ENCODE assay signal across 1 cellular context in the genomic region with DNA sequence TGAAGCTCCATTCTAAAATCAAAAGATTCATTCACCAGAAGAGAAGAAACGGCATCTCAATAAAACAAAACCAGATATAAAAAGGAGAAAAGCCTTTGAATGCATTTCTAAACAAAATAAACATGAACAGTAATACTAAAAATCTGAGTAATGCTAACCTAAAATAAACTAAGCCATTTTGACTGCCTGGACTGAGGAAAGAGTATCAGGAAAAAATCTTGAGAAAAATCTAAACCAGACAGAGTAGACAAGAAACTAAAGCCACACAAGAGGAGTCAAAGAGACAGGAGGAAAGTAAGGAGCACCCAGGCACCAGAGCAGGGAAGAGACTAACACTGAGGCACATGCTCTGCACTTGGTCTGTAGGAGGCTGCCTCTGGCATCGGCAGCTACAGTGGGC.
TF ChIP-seq lines count a peak whose summit lies in the region.

No MANE protein-coding gene starts in this region.

TF ChIP-seq in WTC11, 78 proteins besides CTCF, POLR2A, EP300 and RAD21 (continued from another document):
- TF ChIP-seq, protein P1, sequence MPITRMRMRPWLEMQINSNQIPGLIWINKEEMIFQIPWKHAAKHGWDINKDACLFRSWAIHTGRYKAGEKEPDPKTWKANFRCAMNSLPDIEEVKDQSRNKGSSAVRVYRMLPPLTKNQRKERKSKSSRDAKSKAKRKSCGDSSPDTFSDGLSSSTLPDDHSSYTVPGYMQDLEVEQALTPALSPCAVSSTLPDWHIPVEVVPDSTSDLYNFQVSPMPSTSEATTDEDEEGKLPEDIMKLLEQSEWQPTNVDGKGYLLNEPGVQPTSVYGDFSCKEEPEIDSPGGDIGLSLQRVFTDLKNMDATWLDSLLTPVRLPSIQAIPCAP (CRISPR knock-in tag; IDR thresholded peaks at IDR 0.05), result no peak
- no peak for TF ChIP-seq GABPB1 (CRISPR knock-in tag; IDR thresholded peaks at IDR 0.05)
- TF ChIP-seq, protein P2, sequence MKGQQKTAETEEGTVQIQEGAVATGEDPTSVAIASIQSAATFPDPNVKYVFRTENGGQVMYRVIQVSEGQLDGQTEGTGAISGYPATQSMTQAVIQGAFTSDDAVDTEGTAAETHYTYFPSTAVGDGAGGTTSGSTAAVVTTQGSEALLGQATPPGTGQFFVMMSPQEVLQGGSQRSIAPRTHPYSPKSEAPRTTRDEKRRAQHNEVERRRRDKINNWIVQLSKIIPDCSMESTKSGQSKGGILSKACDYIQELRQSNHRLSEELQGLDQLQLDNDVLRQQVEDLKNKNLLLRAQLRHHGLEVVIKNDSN (CRISPR knock-in tag; IDR thresholded peaks at IDR 0.05), result no peak
- no peak for TF ChIP-seq NR1H2 (CRISPR knock-in tag; IDR thresholded peaks at IDR 0.05)
- no peak for TF ChIP-seq ZNF232 (CRISPR knock-in tag; IDR thresholded peaks at IDR 0.05)
- TF ChIP-seq FOXK1 (CRISPR knock-in tag; IDR thresholded peaks at IDR 0.05), result no peak
- TF ChIP-seq, protein P3, sequence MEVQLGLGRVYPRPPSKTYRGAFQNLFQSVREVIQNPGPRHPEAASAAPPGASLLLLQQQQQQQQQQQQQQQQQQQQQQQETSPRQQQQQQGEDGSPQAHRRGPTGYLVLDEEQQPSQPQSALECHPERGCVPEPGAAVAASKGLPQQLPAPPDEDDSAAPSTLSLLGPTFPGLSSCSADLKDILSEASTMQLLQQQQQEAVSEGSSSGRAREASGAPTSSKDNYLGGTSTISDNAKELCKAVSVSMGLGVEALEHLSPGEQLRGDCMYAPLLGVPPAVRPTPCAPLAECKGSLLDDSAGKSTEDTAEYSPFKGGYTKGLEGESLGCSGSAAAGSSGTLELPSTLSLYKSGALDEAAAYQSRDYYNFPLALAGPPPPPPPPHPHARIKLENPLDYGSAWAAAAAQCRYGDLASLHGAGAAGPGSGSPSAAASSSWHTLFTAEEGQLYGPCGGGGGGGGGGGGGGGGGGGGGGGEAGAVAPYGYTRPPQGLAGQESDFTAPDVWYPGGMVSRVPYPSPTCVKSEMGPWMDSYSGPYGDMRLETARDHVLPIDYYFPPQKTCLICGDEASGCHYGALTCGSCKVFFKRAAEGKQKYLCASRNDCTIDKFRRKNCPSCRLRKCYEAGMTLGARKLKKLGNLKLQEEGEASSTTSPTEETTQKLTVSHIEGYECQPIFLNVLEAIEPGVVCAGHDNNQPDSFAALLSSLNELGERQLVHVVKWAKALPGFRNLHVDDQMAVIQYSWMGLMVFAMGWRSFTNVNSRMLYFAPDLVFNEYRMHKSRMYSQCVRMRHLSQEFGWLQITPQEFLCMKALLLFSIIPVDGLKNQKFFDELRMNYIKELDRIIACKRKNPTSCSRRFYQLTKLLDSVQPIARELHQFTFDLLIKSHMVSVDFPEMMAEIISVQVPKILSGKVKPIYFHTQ (CRISPR knock-in tag; IDR thresholded peaks at IDR 0.05), result no peak
- TF ChIP-seq, protein P4, sequence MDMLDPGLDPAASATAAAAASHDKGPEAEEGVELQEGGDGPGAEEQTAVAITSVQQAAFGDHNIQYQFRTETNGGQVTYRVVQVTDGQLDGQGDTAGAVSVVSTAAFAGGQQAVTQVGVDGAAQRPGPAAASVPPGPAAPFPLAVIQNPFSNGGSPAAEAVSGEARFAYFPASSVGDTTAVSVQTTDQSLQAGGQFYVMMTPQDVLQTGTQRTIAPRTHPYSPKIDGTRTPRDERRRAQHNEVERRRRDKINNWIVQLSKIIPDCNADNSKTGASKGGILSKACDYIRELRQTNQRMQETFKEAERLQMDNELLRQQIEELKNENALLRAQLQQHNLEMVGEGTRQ (CRISPR knock-in tag; IDR thresholded peaks at IDR 0.05), result no peak
- no peak for TF ChIP-seq TCF7 (CRISPR knock-in tag; IDR thresholded peaks at IDR 0.05; ENCODE audit: low read depth)
